In the genomic region with DNA sequence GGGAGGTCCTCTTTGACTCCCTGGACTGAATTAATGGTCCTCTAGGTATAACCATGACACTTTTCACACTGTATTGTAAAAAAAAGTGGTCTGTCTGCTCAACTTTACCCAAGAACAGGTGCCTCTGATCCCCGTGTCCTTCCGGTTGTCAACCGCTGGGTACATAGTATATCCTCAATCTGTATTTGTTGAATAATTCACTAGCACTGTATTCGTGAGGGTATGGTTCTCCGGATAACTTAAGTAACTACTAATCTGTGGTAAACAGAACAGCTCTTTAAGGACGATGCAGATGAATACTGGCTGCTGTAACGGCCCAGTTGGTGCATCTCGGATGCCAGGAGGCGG, we compare ENCODE assay signal across 8 cellular contexts. TPM values are rescaled to one million over a fixed set of nuclear protein-coding genes. Genes with fewer than 3 reads are reported as not detected.
DNase-seq lines count a peak whose midpoint lies in the region; ATAC-seq, FAIRE-seq and TF ChIP-seq lines count a peak whose summit lies in the region.

No MANE protein-coding gene starts in this region.

- no peak for FAIRE-seq in HepG2 (lab: Jason Lieb, UNC)

- TF ChIP-seq RAD21 in HepG2 (CRISPR knock-in tag; IDR thresholded peaks at IDR 0.05): no peak

- ATAC-seq in HG02759 (IDR thresholded peaks at IDR 0.05; ENCODE audit: unreplicated experiment) (peak; percentile 24), HepG2 (no peak), HG02970 (IDR thresholded peaks at IDR 0.05; ENCODE audit: low FRiP score, unreplicated experiment) (no peak)

- H3K36me3 Mint-ChIP-seq in activated T-helper 1 cell treated with anti-CD3 and anti-CD28 coated beads, Interleukin-12 subunit alpha, Interleukin-12 subunit beta, Interleukin-2, Interleukin-4 antibody, amounts not matched to agents 30 ng/mL and 10 ng/mL and 1 ng/mL, durations not matched to agents 14 hours and 24 hours and 36 hours (ENCODE audit: low read depth): peaks cover 2% of the 10 kb centered on the region

- no peaks in the 10 kb centered on the region for H4K20me1 ChIP-seq in HepG2 (ENCODE audit: insufficient read depth, low read length)

- no peak for TF ChIP-seq CTCF in HepG2 (CRISPR knock-in tag; IDR thresholded peaks at IDR 0.05)

- peak overlapping the region; percentile 83 for H2AFZ ChIP-seq in HepG2 (ENCODE audit: low read length)

- no peaks in the 10 kb centered on the region for H3K36me3 ChIP-seq in HepG2 (replicated peaks in 1 of 2; ENCODE audit: control insufficient read depth in 1 of 2, insufficient read depth in 2 of 2, low read length in 2 of 2)

- H3K27me3 Mint-ChIP-seq in activated T-helper 1 cell treated with anti-CD3 and anti-CD28 coated beads, Interleukin-12 subunit alpha, Interleukin-12 subunit beta, Interleukin-2, Interleukin-4 antibody, amounts not matched to agents 30 ng/mL and 10 ng/mL and 1 ng/mL, durations not matched to agents 14 hours and 24 hours and 36 hours (ENCODE audit: insufficient read depth): peaks cover 33% of the 10 kb centered on the region

- no peak overlapping the region for H3K27ac Mint-ChIP-seq in activated T-helper 1 cell treated with anti-CD3 and anti-CD28 coated beads, Interleukin-12 subunit alpha, Interleukin-12 subunit beta, Interleukin-2, Interleukin-4 antibody, amounts not matched to agents 30 ng/mL and 10 ng/mL and 1 ng/mL, durations not matched to agents 14 hours and 24 hours and 36 hours

- no peaks in the 10 kb centered on the region for H3K9me3 ChIP-seq in HepG2 (ENCODE audit: low read length)

- H3K4me1 ChIP-seq in HepG2 (ENCODE audit: insufficient read depth, low read length): peaks cover 24% of the 10 kb centered on the region

- TF ChIP-seq POLR2A in HepG2 (IDR thresholded peaks at IDR 0.05; ENCODE audit: insufficient read depth in 1 of 2, low read depth in 2 of 2, low read length in 2 of 2): no peak

- H3K4me3 ChIP-seq in GM08714 (ENCODE audit: low read length): peak overlapping the region; percentile 84
- peak overlapping the region; percentile 64 to 77 (median 70) for H3K4me3 ChIP-seq in HepG2 (replicated peaks in 1 of 3; ENCODE audit: insufficient read depth in 1 of 3, low read depth in 2 of 3, low read length in 3 of 3)

- CTCF ChIA-PET in HepG2 (lab: Yijun Ruan, JAX; ENCODE audit: low intra/inter-chr PET ratio, low total read pairs): no interaction called here

- peak overlapping the region; percentile 90 for H3K4me3 Mint-ChIP-seq in activated T-helper 1 cell treated with anti-CD3 and anti-CD28 coated beads, Interleukin-12 subunit alpha, Interleukin-12 subunit beta, Interleukin-2, Interleukin-4 antibody, amounts not matched to agents 30 ng/mL and 10 ng/mL and 1 ng/mL, durations not matched to agents 14 hours and 24 hours and 36 hours

- peak overlapping the region; percentile 7; the same call in 1 of the 2 replicates for H3K9ac ChIP-seq in HepG2 (ENCODE audit: insufficient read depth, low read depth, low read length)

- in situ Hi-C loops in HepG2 (cut with HindIII; ENCODE audit: extremely low pct_ligation_motif_present, low pct_unique_long_range_greater_than_20kb): no loop called here

- H3K4me2 ChIP-seq in HepG2 (ENCODE audit: low read depth, low read length): peak overlapping the region; percentile 81

- peaks cover 6% of the 10 kb centered on the region for H3K4me1 Mint-ChIP-seq in activated T-helper 1 cell treated with anti-CD3 and anti-CD28 coated beads, Interleukin-12 subunit alpha, Interleukin-12 subunit beta, Interleukin-2, Interleukin-4 antibody, amounts not matched to agents 30 ng/mL and 10 ng/mL and 1 ng/mL, durations not matched to agents 14 hours and 24 hours and 36 hours (ENCODE audit: low read depth)

- no peak for DNase-seq in activated T-helper 1 cell treated with anti-CD3 and anti-CD28 coated beads, Interleukin-12 subunit alpha, Interleukin-12 subunit beta, Interleukin-2, Interleukin-4 antibody, amounts not matched to agents 30 ng/mL and 10 ng/mL and 1 ng/mL, durations not matched to agents 14 hours and 24 hours and 36 hours (ENCODE audit: low spot score)
- DNase-seq in HepG2 (ENCODE audit: low spot score): no peak
- no peak for DNase-seq in hepatic stellate cell (ENCODE audit: low spot score)
- no peak for DNase-seq in H4 (ENCODE audit: low spot score)
- DNase-seq in DMS153 treated with DMSO at 0.1 percent for 48 hours (lab: John Stamatoyannopoulos, UW; ENCODE audit: unreplicated experiment): no peak

- no peak overlapping the region for H3K27ac ChIP-seq in HepG2 (ENCODE audit: extremely low read length, insufficient read depth, low read length)

- POLR2A ChIA-PET in HepG2 (lab: Yijun Ruan, JAX): interaction anchor here (0.6 kb wide), 1 partner anchor 29 kb away, joined by 3 read pairs; no protein-coding TSS in a partner anchor

- intact Hi-C loops in activated T-helper 1 cell treated with anti-CD3 and anti-CD28 coated beads, Interleukin-12 subunit alpha, Interleukin-12 subunit beta, Interleukin-2, Interleukin-4 antibody, amounts not matched to agents 30 ng/mL and 10 ng/mL and 1 ng/mL, durations not matched to agents 14 hours and 24 hours and 36 hours (cut with micrococcal nuclease): no loop called here
- intact Hi-C loops in HepG2 (cut with micrococcal nuclease; ENCODE audit: unreplicated experiment): loop anchor here (10.0 kb wide), 1 partner anchor 231 kb away; no protein-coding TSS in a partner anchor

- no peaks in the 10 kb centered on the region for H3K79me2 ChIP-seq in HepG2 (ENCODE audit: insufficient read depth, low read length)

- no peak for TF ChIP-seq EP300 in HepG2 (IDR thresholded peaks at IDR 0.05; ENCODE audit: low read depth in 2 of 2, low read length in 2 of 2)
- no peak for TF ChIP-seq EP300 in HepG2 (CRISPR knock-in tag; IDR thresholded peaks at IDR 0.05; ENCODE audit: borderline replicate concordance)

- H3K9me3 Mint-ChIP-seq in activated T-helper 1 cell treated with anti-CD3 and anti-CD28 coated beads, Interleukin-12 subunit alpha, Interleukin-12 subunit beta, Interleukin-2, Interleukin-4 antibody, amounts not matched to agents 30 ng/mL and 10 ng/mL and 1 ng/mL, durations not matched to agents 14 hours and 24 hours and 36 hours: no peaks in the 10 kb centered on the region

- BruUV-seq in HepG2 (replicated peaks; lab: Mats Ljungman, UMichigan): no TSS peak

- H3K27me3 ChIP-seq in HepG2 (ENCODE audit: control insufficient read depth in 1 of 2, insufficient read depth in 2 of 2, low read length in 2 of 2): no peaks in the 10 kb centered on the region; a peak in 1 of 5 replicates

- WGBS in HepG2 (ENCODE audit: low lambda C conversion rate): 4% methylated on average over 7 of the region's 9 CpGs

RNA-seq across cellular contexts. Expression of a gene that starts 0.5 kb away (rescaled TPM):
- total RNA-seq in activated T-helper 1 cell treated with anti-CD3 and anti-CD28 coated beads, Interleukin-12 subunit alpha, Interleukin-12 subunit beta, Interleukin-2, Interleukin-4 antibody, amounts not matched to agents 30 ng/mL and 10 ng/mL and 1 ng/mL, durations not matched to agents 14 hours and 24 hours and 36 hours: 1.4 and 1.5 TPM in 2 replicates
- 2.9 and 6.7 TPM in 2 replicates for total RNA-seq in HepG2 (2016; rRNA removed; fragmentation: Illumina TruSeq; extraction: Trizol)
- 0.61 and 0.79 TPM in 2 replicates for total RNA-seq in HepG2 (2016; cell fraction: cytosol; rRNA removed; fragmentation: Illumina TruSeq; extraction: Trizol; ENCODE audit: low read depth)
- total RNA-seq in HepG2 (2016; cell fraction: insoluble cytoplasmic fraction; rRNA removed; fragmentation: Illumina TruSeq; extraction: Trizol): 2.4 and 5.6 TPM in 2 replicates
- total RNA-seq in HepG2 (2016; cell fraction: membrane; rRNA removed; fragmentation: Illumina TruSeq; extraction: Trizol): 2.0 and 2.5 TPM in 2 replicates
- 12.0 and 14.2 TPM in 2 replicates for total RNA-seq in HepG2 (2016; cell fraction: nucleus; rRNA removed; fragmentation: Illumina TruSeq; extraction: Trizol)
- 1.3 and 1.9 TPM in 2 replicates for polyA plus RNA-seq in HepG2 (2011; rRNA removed)
- 0.81 and 1.0 TPM in 2 replicates for polyA plus RNA-seq in HepG2 (2011; cell fraction: cytosol; rRNA removed)
- 2.3 and 3.8 TPM in 2 replicates for polyA plus RNA-seq in HepG2 (2011; cell fraction: nucleus; rRNA removed)
- polyA plus RNA-seq in HepG2 (2012): 1.0 and 1.1 TPM in 2 replicates
- 0.40 and 0.43 TPM in 2 replicates for polyA plus RNA-seq in HepG2 (2016; cell fraction: cytosol; fragmentation: Illumina TruSeq; extraction: Trizol; ENCODE audit: low read depth)
- polyA plus RNA-seq in HepG2 (2016; cell fraction: insoluble cytoplasmic fraction; fragmentation: Illumina TruSeq; extraction: Trizol; ENCODE audit: low read depth): 2.7 TPM in 2 replicates
- 0.74 and 1.1 TPM in 2 replicates for polyA plus RNA-seq in HepG2 (2016; cell fraction: membrane; fragmentation: Illumina TruSeq; extraction: Trizol; ENCODE audit: low read depth)
- polyA plus RNA-seq in HepG2 (2016; cell fraction: nucleus; fragmentation: Illumina TruSeq; extraction: Trizol; ENCODE audit: insufficient read depth, low read depth): 7.1 and 7.2 TPM in 2 replicates
- 2.3 and 2.6 TPM in 2 replicates for polyA minus RNA-seq in HepG2 (2011; rRNA and poly(A)+ RNA removed; ENCODE audit: low replicate concordance)
- polyA minus RNA-seq in HepG2 (2011; cell fraction: cytosol; rRNA and poly(A)+ RNA removed): 2.2 and 2.6 TPM in 2 replicates
- 9.4 and 14.7 TPM in 2 replicates for polyA minus RNA-seq in HepG2 (2011; cell fraction: nucleus; rRNA and poly(A)+ RNA removed)
- 9.1 and 15.0 TPM in 2 replicates for total RNA-seq in H4 (2014; rRNA removed; shearing (Covaris generic))

RNA-seq across cellular contexts. Expression of a gene that starts 57.3 kb away (rescaled TPM):
- total RNA-seq in activated T-helper 1 cell treated with anti-CD3 and anti-CD28 coated beads, Interleukin-12 subunit alpha, Interleukin-12 subunit beta, Interleukin-2, Interleukin-4 antibody, amounts not matched to agents 30 ng/mL and 10 ng/mL and 1 ng/mL, durations not matched to agents 14 hours and 24 hours and 36 hours: 68.6 and 76.6 TPM in 2 replicates
- total RNA-seq in HepG2 (2016; rRNA removed; fragmentation: Illumina TruSeq; extraction: Trizol): 64.4 and 90.0 TPM in 2 replicates
- 10.0 and 14.0 TPM in 2 replicates for total RNA-seq in HepG2 (2016; cell fraction: cytosol; rRNA removed; fragmentation: Illumina TruSeq; extraction: Trizol; ENCODE audit: low read depth)
- 65.7 and 94.3 TPM in 2 replicates for total RNA-seq in HepG2 (2016; cell fraction: insoluble cytoplasmic fraction; rRNA removed; fragmentation: Illumina TruSeq; extraction: Trizol)
- 45.8 and 47.1 TPM in 2 replicates for total RNA-seq in HepG2 (2016; cell fraction: membrane; rRNA removed; fragmentation: Illumina TruSeq; extraction: Trizol)
- 44.3 and 48.5 TPM in 2 replicates for total RNA-seq in HepG2 (2016; cell fraction: nucleus; rRNA removed; fragmentation: Illumina TruSeq; extraction: Trizol)
- polyA plus RNA-seq in HepG2 (2011; rRNA removed): 3.4 and 5.0 TPM in 2 replicates
- 2.1 and 2.5 TPM in 2 replicates for polyA plus RNA-seq in HepG2 (2011; cell fraction: cytosol; rRNA removed)
- polyA plus RNA-seq in HepG2 (2011; cell fraction: nucleus; rRNA removed): 4.2 and 4.4 TPM in 2 replicates
- 10.6 and 19.9 TPM in 2 replicates for polyA plus RNA-seq in HepG2 (2012)
- 7.9 and 8.7 TPM in 2 replicates for polyA plus RNA-seq in HepG2 (2016; cell fraction: cytosol; fragmentation: Illumina TruSeq; extraction: Trizol; ENCODE audit: low read depth)
- polyA plus RNA-seq in HepG2 (2016; cell fraction: insoluble cytoplasmic fraction; fragmentation: Illumina TruSeq; extraction: Trizol; ENCODE audit: low read depth): 69.8 and 79.5 TPM in 2 replicates
- polyA plus RNA-seq in HepG2 (2016; cell fraction: membrane; fragmentation: Illumina TruSeq; extraction: Trizol; ENCODE audit: low read depth): 20.8 and 20.9 TPM in 2 replicates
- polyA plus RNA-seq in HepG2 (2016; cell fraction: nucleus; fragmentation: Illumina TruSeq; extraction: Trizol; ENCODE audit: insufficient read depth, low read depth): 51.9 and 59.2 TPM in 2 replicates
- 4.9 and 6.2 TPM in 2 replicates for polyA minus RNA-seq in HepG2 (2011; rRNA and poly(A)+ RNA removed; ENCODE audit: low replicate concordance)
- 4.4 and 8.9 TPM in 2 replicates for polyA minus RNA-seq in HepG2 (2011; cell fraction: cytosol; rRNA and poly(A)+ RNA removed)
- polyA minus RNA-seq in HepG2 (2011; cell fraction: nucleus; rRNA and poly(A)+ RNA removed): 20.8 and 24.7 TPM in 2 replicates
- total RNA-seq in H4 (2014; rRNA removed; shearing (Covaris generic)): 77.7 and 87.3 TPM in 2 replicates

RNA-seq across cellular contexts. Expression of a gene that starts 57.4 kb away (rescaled TPM):
- total RNA-seq in activated T-helper 1 cell treated with anti-CD3 and anti-CD28 coated beads, Interleukin-12 subunit alpha, Interleukin-12 subunit beta, Interleukin-2, Interleukin-4 antibody, amounts not matched to agents 30 ng/mL and 10 ng/mL and 1 ng/mL, durations not matched to agents 14 hours and 24 hours and 36 hours: 41.9 and 51.4 TPM in 2 replicates
- 13.6 and 18.0 TPM in 2 replicates for total RNA-seq in HepG2 (2016; rRNA removed; fragmentation: Illumina TruSeq; extraction: Trizol)
- total RNA-seq in HepG2 (2016; cell fraction: cytosol; rRNA removed; fragmentation: Illumina TruSeq; extraction: Trizol; ENCODE audit: low read depth): 12.4 and 12.6 TPM in 2 replicates
- total RNA-seq in HepG2 (2016; cell fraction: insoluble cytoplasmic fraction; rRNA removed; fragmentation: Illumina TruSeq; extraction: Trizol): 14.4 and 16.4 TPM in 2 replicates
- total RNA-seq in HepG2 (2016; cell fraction: membrane; rRNA removed; fragmentation: Illumina TruSeq; extraction: Trizol): 12.6 and 13.3 TPM in 2 replicates
- total RNA-seq in HepG2 (2016; cell fraction: nucleus; rRNA removed; fragmentation: Illumina TruSeq; extraction: Trizol): 24.0 and 26.1 TPM in 2 replicates
- polyA plus RNA-seq in HepG2 (2011; rRNA removed): 10.0 and 12.9 TPM in 2 replicates
- polyA plus RNA-seq in HepG2 (2011; cell fraction: cytosol; rRNA removed): 3.6 and 6.1 TPM in 2 replicates
- polyA plus RNA-seq in HepG2 (2011; cell fraction: nucleus; rRNA removed): 8.1 and 10.8 TPM in 2 replicates
- polyA plus RNA-seq in HepG2 (2012): 9.5 and 16.6 TPM in 2 replicates
- 0.79 and 1.2 TPM in 2 replicates for polyA plus RNA-seq in HepG2 (2016; cell fraction: cytosol; fragmentation: Illumina TruSeq; extraction: Trizol; ENCODE audit: low read depth)
- 17.0 and 20.1 TPM in 2 replicates for polyA plus RNA-seq in HepG2 (2016; cell fraction: insoluble cytoplasmic fraction; fragmentation: Illumina TruSeq; extraction: Trizol; ENCODE audit: low read depth)
- polyA plus RNA-seq in HepG2 (2016; cell fraction: membrane; fragmentation: Illumina TruSeq; extraction: Trizol; ENCODE audit: low read depth): 4.6 and 4.8 TPM in 2 replicates
- polyA plus RNA-seq in HepG2 (2016; cell fraction: nucleus; fragmentation: Illumina TruSeq; extraction: Trizol; ENCODE audit: insufficient read depth, low read depth): 34.7 and 36.6 TPM in 2 replicates
- 5.0 and 5.2 TPM in 2 replicates for polyA minus RNA-seq in HepG2 (2011; rRNA and poly(A)+ RNA removed; ENCODE audit: low replicate concordance)
- polyA minus RNA-seq in HepG2 (2011; cell fraction: cytosol; rRNA and poly(A)+ RNA removed): 5.8 and 6.3 TPM in 2 replicates
- polyA minus RNA-seq in HepG2 (2011; cell fraction: nucleus; rRNA and poly(A)+ RNA removed): 27.1 and 28.7 TPM in 2 replicates
- total RNA-seq in H4 (2014; rRNA removed; shearing (Covaris generic)): 15.4 and 38.4 TPM in 2 replicates
